Comparison of ENCODE assay signal across 10 cellular contexts in the genomic region with DNA sequence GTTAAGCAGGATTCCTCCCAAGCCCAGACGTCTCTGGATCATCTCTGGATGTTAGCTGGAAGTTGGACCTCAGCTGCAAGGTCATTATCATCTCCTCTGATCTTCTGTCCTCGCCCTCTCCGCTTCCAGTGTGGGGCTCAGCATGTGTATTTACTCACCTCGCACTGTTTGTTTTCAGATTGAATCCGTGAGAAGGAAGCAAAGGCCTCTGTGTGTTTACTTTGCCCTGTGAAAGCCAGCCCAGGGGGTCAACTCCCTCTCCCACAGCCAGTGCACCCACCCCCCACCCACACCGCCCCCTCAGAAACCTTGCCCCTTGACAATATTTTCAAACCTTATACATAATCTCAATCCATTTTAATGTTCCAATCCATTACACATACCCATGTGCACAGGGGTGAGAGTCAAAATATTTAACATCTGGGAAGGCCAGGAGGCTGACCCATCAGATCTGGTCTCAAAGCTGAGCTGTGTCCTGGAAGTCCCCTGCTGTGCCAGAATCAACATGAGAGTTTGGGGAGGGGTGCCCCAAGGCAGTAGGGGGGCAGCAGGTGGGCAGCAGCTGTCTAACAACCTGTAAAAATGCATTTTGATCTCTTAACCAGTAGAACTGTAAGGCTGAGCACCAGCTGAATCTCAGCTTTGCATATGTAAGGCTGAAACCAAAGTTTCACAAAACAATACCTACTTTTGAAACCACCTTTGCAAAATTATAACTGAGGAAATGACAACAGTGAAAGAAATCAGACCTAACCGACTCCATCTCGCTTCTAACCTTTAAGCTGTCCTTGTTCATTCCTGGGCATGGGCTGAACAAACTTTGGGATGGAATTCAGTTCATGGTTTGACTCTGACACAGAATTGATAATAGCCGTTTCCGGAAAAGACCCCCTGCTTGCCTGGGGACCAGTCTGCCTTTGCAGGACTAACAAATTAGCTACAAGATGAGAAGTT.
DNase-seq lines count a peak whose midpoint lies in the region; ATAC-seq, FAIRE-seq and TF ChIP-seq lines count a peak whose summit lies in the region.
"Had no signal": no experiment of that assay in that cellular context is flagged by ENCODE, and none has a peak within 500 bp of the region (broad histone marks: within the 10 kb centered on the region; RNA-seq: fewer than 3 reads in every experiment).

No MANE protein-coding gene starts in this region.

- H4K20me1 ChIP-seq in H9 (ENCODE audit: control insufficient read depth, insufficient read depth, insufficient read length), result no peaks in the 10 kb centered on the region
- no peaks in the 10 kb centered on the region for H4K20me1 ChIP-seq in HepG2 (ENCODE audit: insufficient read depth, low read length)
- no peaks in the 10 kb centered on the region for H4K20me1 ChIP-seq in OCI-LY7 (ENCODE audit: insufficient read depth, low read length)

- H2BK15ac ChIP-seq in H9 (ENCODE audit: low read depth, low read length), result no peak overlapping the region

- no peak overlapping the region for H2BK5ac ChIP-seq in H9 (ENCODE audit: insufficient read length, low read length)

- DNase-seq in H9 (peak; percentile 68), NCI-H1417 (lab: John Stamatoyannopoulos, UW) (peak; percentile 22 to 97 (median 89)), HepG2 (ENCODE audit: low spot score) (peak; percentile 89), glomerular visceral epithelial cell (ENCODE audit: extremely low spot score) (no peak), OCI-LY7 (ENCODE audit: low spot score) (no peak), NOMO-1 (lab: John Stamatoyannopoulos, UW; ENCODE audit: unreplicated experiment in 2 of 2) (no peak), T-helper 9 cell (no peak)
- DNase-seq: activated effector memory CD4-positive, alpha-beta T cell treated with anti-CD3 and anti-CD28 coated beads, Interleukin-2, amount 50 U/mL, for 16 hours had no signal

- peaks cover 4% of the 10 kb centered on the region; the same call in 1 of the 2 replicates for H3K4me1 ChIP-seq in H9 (ENCODE audit: insufficient read depth, low read length)
- peaks cover 52% of the 10 kb centered on the region for H3K4me1 ChIP-seq in HepG2 (ENCODE audit: insufficient read depth, low read length)
- no peaks in the 10 kb centered on the region for H3K4me1 ChIP-seq in OCI-LY7 (ENCODE audit: insufficient read depth, low read length, poor library complexity, severe bottlenecking)

- H3K27me3 ChIP-seq in H9 (ENCODE audit: insufficient read depth, low read length) (no peaks in the 10 kb centered on the region), HepG2 (ENCODE audit: control insufficient read depth in 1 of 2, insufficient read depth in 2 of 2, low read length in 2 of 2) (no peaks in the 10 kb centered on the region; a peak in 1 of 5 replicates)

- H3K4me3 ChIP-seq in HepG2 (replicated peaks in 1 of 3; ENCODE audit: insufficient read depth in 1 of 3, low read depth in 2 of 3, low read length in 3 of 3) (peak overlapping the region in 2 of 3 experiments; percentile 24 to 36; a peak in 2 of 6 replicates), OCI-LY7 (ENCODE audit: low read depth, low read length, poor library complexity, severe bottlenecking) (no peak overlapping the region)

- H4K91ac ChIP-seq in H9 (ENCODE audit: insufficient read length, low read depth, low read length), result no peak overlapping the region

- H3K79me1 ChIP-seq in H9 (ENCODE audit: insufficient read depth, low read depth, low read length, poor library complexity, severe bottlenecking), result no peaks in the 10 kb centered on the region

- H2BK12ac ChIP-seq in H9 (ENCODE audit: insufficient read length, low read depth, low read length), result no peak overlapping the region

- peak overlapping the region in 1 of 2 experiments; percentile 28; a peak in 2 of 5 replicates for H3K4me3 Mint-ChIP-seq in H9

- in situ Hi-C loops in HepG2 (cut with HindIII; ENCODE audit: extremely low pct_ligation_motif_present, low pct_unique_long_range_greater_than_20kb), result no loop called here

- H3K36me3 ChIP-seq in HepG2 (replicated peaks in 1 of 2; ENCODE audit: control insufficient read depth in 1 of 2, insufficient read depth in 2 of 2, low read length in 2 of 2) (no peaks in the 10 kb centered on the region), OCI-LY7 (ENCODE audit: insufficient read depth, low read length) (no peaks in the 10 kb centered on the region)

- BruUV-seq in HepG2 (replicated peaks; lab: Mats Ljungman, UMichigan) (no TSS peak), OCI-LY7 (replicated peaks; lab: Mats Ljungman, UMichigan) (no TSS peak)

- H3K27ac ChIP-seq in H9 (ENCODE audit: insufficient read length, low read depth, low read length) (peak overlapping the region; percentile 53), HepG2 (ENCODE audit: extremely low read length, insufficient read depth, low read length) (peak overlapping the region; percentile 56), OCI-LY7 (ENCODE audit: low read depth, low read length, poor library complexity, severe bottlenecking) (no peak overlapping the region)
- H3K27ac ChIP-seq: epithelial cell of prostate had no signal

- H2AK5ac ChIP-seq in H9 (ENCODE audit: insufficient read length, low read length), result no peak overlapping the region

- no peaks in the 10 kb centered on the region for H3K9me2 ChIP-seq in OCI-LY7 (ENCODE audit: insufficient read depth, low read length)

- H2BK20ac ChIP-seq in H9 (ENCODE audit: low read depth, low read length, poor library complexity, severe bottlenecking), result no peak overlapping the region

- H3K36me3 Mint-ChIP-seq in H9 (ENCODE audit: insufficient read depth in 1 of 3, low read depth in 3 of 3), result peaks cover 0 to 4% (median 0%) of the 10 kb centered on the region in 3 experiments; a peak in 4 of 7 replicates

- H3K14ac ChIP-seq in H9 (ENCODE audit: insufficient read depth, low read length), result no peak overlapping the region

- no peaks in the 10 kb centered on the region for H3K23me2 ChIP-seq in H9 (ENCODE audit: insufficient read length, low read depth, low read length, poor library complexity, severe bottlenecking)

- H3K4me2 ChIP-seq in H9 (ENCODE audit: insufficient read depth, insufficient read length, low read length) (peak overlapping the region; percentile 17), HepG2 (ENCODE audit: low read depth, low read length) (peak overlapping the region; percentile 71), OCI-LY7 (ENCODE audit: low read length) (no peak overlapping the region)

- no CpG with 5 or more reads among the region's 10 CpGs for WGBS in H9 (ENCODE audit: extremely low coverage, insufficient read length, low lambda C conversion rate)
- 0% methylated on average over 9 of the region's 10 CpGs for WGBS in HepG2 (ENCODE audit: low lambda C conversion rate)

- no peak overlapping the region for H3K23ac ChIP-seq in H9 (ENCODE audit: insufficient read length, low read depth, low read length)

- no peak overlapping the region for H3K18ac ChIP-seq in H9 (ENCODE audit: insufficient read length, low read depth, low read length)

- TF ChIP-seq EP300 in HepG2 (IDR thresholded peaks at IDR 0.05; ENCODE audit: low read depth in 2 of 2, low read length in 2 of 2), result peak; percentile 71 to 96; a peak in 3 of 4 replicates
- TF ChIP-seq EP300 in HepG2 (CRISPR knock-in tag; IDR thresholded peaks at IDR 0.05; ENCODE audit: borderline replicate concordance), result peak; percentile 80; the same call in 1 of the 2 replicates

- TF ChIP-seq CTCF in H9 (conservative IDR thresholded peaks at IDR 0.05), result no peak
- TF ChIP-seq CTCF in HepG2 (CRISPR knock-in tag; IDR thresholded peaks at IDR 0.05), result peak; percentile 17; the same call in 1 of the 2 replicates
- TF ChIP-seq CTCF in OCI-LY7 (conservative IDR thresholded peaks at IDR 0.05; ENCODE audit: low read length), result no peak

- H2BK120ac ChIP-seq in H9 (ENCODE audit: low read depth, low read length, poor library complexity, severe bottlenecking), result no peak overlapping the region

- H2AFZ ChIP-seq in H9 (ENCODE audit: low read length), result no peak overlapping the region
- H2AFZ ChIP-seq in HepG2 (ENCODE audit: low read length), result no peak overlapping the region
- no peak overlapping the region for H2AFZ ChIP-seq in OCI-LY7 (ENCODE audit: low read length)

- peaks cover 0 to 5% of the 10 kb centered on the region in 2 experiments; a peak in 2 of 5 replicates for H3K9me3 Mint-ChIP-seq in H9

- H3K56ac ChIP-seq in H9 (ENCODE audit: insufficient read length, low read depth, low read length), result no peak overlapping the region

- H3K79me2 ChIP-seq in H9 (ENCODE audit: insufficient read depth, low read length) (no peaks in the 10 kb centered on the region), HepG2 (ENCODE audit: insufficient read depth, low read length) (no peaks in the 10 kb centered on the region), OCI-LY7 (ENCODE audit: insufficient read depth, low read depth, low read length) (no peaks in the 10 kb centered on the region)

- peak overlapping the region; percentile 93 to 95 (median 95) for H3K27ac Mint-ChIP-seq in H9

- peaks cover 4% of the 10 kb centered on the region for H3K27me3 Mint-ChIP-seq in H9 (ENCODE audit: low read depth)

- H4K5ac ChIP-seq in H9 (ENCODE audit: insufficient read length, low read depth, low read length), result no peak overlapping the region

- POLR2A ChIA-PET in HepG2 (lab: Yijun Ruan, JAX) (interaction anchor here (0.6 kb wide), 1 partner anchor 749 kb away, joined by 3 read pairs; no protein-coding TSS in a partner anchor), OCI-LY7 (lab: Charles Lee) (interaction anchor here (0.6 kb wide), 1 partner anchor 185 kb away, joined by 4 read pairs; no protein-coding TSS in a partner anchor)

- peak; percentile 94 for FAIRE-seq in HepG2 (lab: Jason Lieb, UNC)

- TF ChIP-seq POLR2A in HepG2 (IDR thresholded peaks at IDR 0.05; ENCODE audit: insufficient read depth in 1 of 2, low read depth in 2 of 2, low read length in 2 of 2), result no peak

- intact Hi-C loops in HepG2 (cut with micrococcal nuclease; ENCODE audit: unreplicated experiment) (loop anchor here (1.0 kb wide), 1 partner anchor 147 kb away; no protein-coding TSS in a partner anchor), OCI-LY7 (cut with micrococcal nuclease; ENCODE audit: unreplicated experiment) (no loop called here)

- CTCF ChIA-PET in HepG2 (lab: Yijun Ruan, JAX; ENCODE audit: low intra/inter-chr PET ratio, low total read pairs) (no interaction called here), OCI-LY7 (lab: Charles Lee; ENCODE audit: unreplicated experiment) (no interaction called here)

- no peak overlapping the region for H3T11ph ChIP-seq in H9 (ENCODE audit: low read length)

- H3K9ac ChIP-seq in H9 (ENCODE audit: extremely low read depth, insufficient read length, low read length) (no peak overlapping the region), HepG2 (ENCODE audit: insufficient read depth, low read depth, low read length) (no peak overlapping the region)

- no peak overlapping the region for H4K8ac ChIP-seq in H9 (replicated peaks; ENCODE audit: insufficient read length, low read depth, low read length)

- H3K4me1 Mint-ChIP-seq in H9, result peaks cover 36 to 40% of the 10 kb centered on the region in 2 experiments

- ATAC-seq in GM18861 (IDR thresholded peaks at IDR 0.05; ENCODE audit: unreplicated experiment) (peak; percentile 58), HepG2 (peak; percentile 95)

- H3K9me3 ChIP-seq in H9 (ENCODE audit: control insufficient read depth, low read depth, low read length) (no peaks in the 10 kb centered on the region), HepG2 (ENCODE audit: low read length) (no peaks in the 10 kb centered on the region), OCI-LY7 (ENCODE audit: low read length) (no peaks in the 10 kb centered on the region)

- no peak overlapping the region for H3K4ac ChIP-seq in H9 (ENCODE audit: low read depth, low read length)

- TF ChIP-seq RAD21 in HepG2 (CRISPR knock-in tag; IDR thresholded peaks at IDR 0.05), result no peak

Comparison
In these comparisons a context has a peak if more than half of its experiments do, and no peak if none do; other contexts are left out.
1. DNase-seq: peak in H9 (single experiment), NCI-H1417 (3 of 3) and HepG2 (single experiment); none in glomerular visceral epithelial cell (single experiment), OCI-LY7 (single experiment), NOMO-1 (0 of 2) and T-helper 9 cell (single experiment).